ENCODE assay signal across 1 cellular context in genomic region chr9:110220809-110221208, GRCh38.
TF ChIP-seq lines count a peak whose summit lies in the region.

No MANE protein-coding gene starts in this region.

TF ChIP-seq in HepG2, 621 proteins besides CTCF, POLR2A, EP300 and RAD21 (continued from another document and continues in another):
- TF ChIP-seq ZNF784 (CRISPR knock-in tag; IDR thresholded peaks at IDR 0.05; ENCODE audit: borderline replicate concordance) (no peak), ZEB1 (IDR thresholded peaks at IDR 0.05; ENCODE audit: insufficient replicate concordance, low read depth) (peak; percentile 93), ZBTB10 (CRISPR knock-in tag; IDR thresholded peaks at IDR 0.05; ENCODE audit: borderline replicate concordance) (no peak), NCOA1 (CRISPR knock-in tag; IDR thresholded peaks at IDR 0.05) (no peak), ZBED4 (CRISPR knock-in tag; IDR thresholded peaks at IDR 0.05; ENCODE audit: borderline replicate concordance) (no peak), ZNF770 (CRISPR knock-in tag; IDR thresholded peaks at IDR 0.05) (no peak), ZNF704 (CRISPR knock-in tag; IDR thresholded peaks at IDR 0.05; ENCODE audit: borderline replicate concordance) (no peak), JARID2 (CRISPR knock-in tag; IDR thresholded peaks at IDR 0.05; ENCODE audit: insufficient replicate concordance) (no peak), TFDP1 (CRISPR knock-in tag; IDR thresholded peaks at IDR 0.05; ENCODE audit: borderline replicate concordance) (no peak), SIX4 (CRISPR knock-in tag; IDR thresholded peaks at IDR 0.05) (peak; percentile 60; the same call in 1 of the 2 replicates), ONECUT2 (CRISPR knock-in tag; IDR thresholded peaks at IDR 0.05) (no peak), DRAP1 (CRISPR knock-in tag; IDR thresholded peaks at IDR 0.05) (0 out of 2 replicates have a peak, but pooled peaks have one; percentile 26), MED8 (CRISPR knock-in tag; IDR thresholded peaks at IDR 0.05; ENCODE audit: insufficient replicate concordance) (no peak), MAFF (IDR thresholded peaks at IDR 0.05; ENCODE audit: low read depth, low read length) (no peak), ZNF513 (CRISPR knock-in tag; conservative IDR thresholded peaks at IDR 0.05) (no peak), MEIS2 (CRISPR knock-in tag; IDR thresholded peaks at IDR 0.05) (peak; percentile 90; the same call in 1 of the 2 replicates), TCF12 (IDR thresholded peaks at IDR 0.05) (no peak), TCF12 (CRISPR knock-in tag; IDR thresholded peaks at IDR 0.05) (no peak), NR3C1 (CRISPR knock-in tag; IDR thresholded peaks at IDR 0.05) (no peak), ZNF333 (CRISPR knock-in tag; IDR thresholded peaks at IDR 0.05; ENCODE audit: borderline replicate concordance) (no peak), ZBTB49 (CRISPR knock-in tag; IDR thresholded peaks at IDR 0.05; ENCODE audit: borderline replicate concordance) (no peak), KLF16 (CRISPR knock-in tag; IDR thresholded peaks at IDR 0.05) (no peak; a peak in 1 of 4 replicates), ZNF124 (CRISPR knock-in tag; IDR thresholded peaks at IDR 0.05) (peak; percentile 26; the same call in 1 of the 2 replicates), ZNF280D (CRISPR knock-in tag; IDR thresholded peaks at IDR 0.05) (peak; percentile 77), ZNF761 (CRISPR knock-in tag; conservative IDR thresholded peaks at IDR 0.05) (no peak), ZNF543 (CRISPR knock-in tag; IDR thresholded peaks at IDR 0.05) (no peak), BORCS8-MEF2B (CRISPR knock-in tag; IDR thresholded peaks at IDR 0.05) (no peak), ZNF234 (CRISPR knock-in tag; conservative IDR thresholded peaks at IDR 0.05) (no peak), NAIF1 (CRISPR knock-in tag; IDR thresholded peaks at IDR 0.05; ENCODE audit: borderline replicate concordance) (no peak), MIER2 (CRISPR knock-in tag; IDR thresholded peaks at IDR 0.05) (no peak; the same call in 1 of the 2 replicates), ZNF367 (CRISPR knock-in tag; IDR thresholded peaks at IDR 0.05; ENCODE audit: borderline replicate concordance) (no peak), SNAI1 (CRISPR knock-in tag; IDR thresholded peaks at IDR 0.05; ENCODE audit: borderline replicate concordance) (no peak), ARNTL (CRISPR knock-in tag; IDR thresholded peaks at IDR 0.05) (no peak), ZMYM3 (CRISPR knock-in tag; IDR thresholded peaks at IDR 0.05) (peak; percentile 71; the same call in 1 of the 2 replicates), ISL2 (CRISPR knock-in tag; IDR thresholded peaks at IDR 0.05) (peak; percentile 80), MZF1 (CRISPR knock-in tag; IDR thresholded peaks at IDR 0.05; ENCODE audit: borderline replicate concordance) (no peak), HNRNPK (IDR thresholded peaks at IDR 0.05; ENCODE audit: low read depth, low read length, poor library complexity, severe bottlenecking) (no peak)
